Comparison of ENCODE assay signal across 8 cellular contexts in genomic region chr14:89304972-89305703, GRCh38.
DNase-seq lines count a peak whose midpoint lies in the region; ATAC-seq and FAIRE-seq lines count a peak whose summit lies in the region.

No MANE protein-coding gene starts in this region.

- peak overlapping the region; percentile 32 for H3K27ac Mint-ChIP-seq in activated CD8-positive, alpha-beta T cell treated with anti-CD3 and anti-CD28 coated beads, Interleukin-2, amount 10 ng/mL, durations not matched to agents 7 days and 5 days
- peak overlapping the region; percentile 90 for H3K27ac Mint-ChIP-seq in stimulated activated naive CD8-positive, alpha-beta T cell treated with anti-CD3 and anti-CD28 coated beads, Interleukin-15, Interleukin-2, amounts not matched to agents 100 ng/mL and 50 ng/mL, for 24 hours

- ATAC-seq in GM19438 (IDR thresholded peaks at IDR 0.05; ENCODE audit: low read depth, unreplicated experiment) (peak; percentile 34), HG03460 (IDR thresholded peaks at IDR 0.05; ENCODE audit: unreplicated experiment) (peak; percentile 33), left cardiac atrium (peak; percentile 38 to 50)
- peak; percentile 18 for ATAC-seq in activated CD8-positive, alpha-beta T cell treated with anti-CD3 and anti-CD28 coated beads, Interleukin-2, amount 10 ng/mL, durations not matched to agents 7 days and 5 days

- no peak overlapping the region for H3K4me3 Mint-ChIP-seq in activated CD8-positive, alpha-beta T cell treated with anti-CD3 and anti-CD28 coated beads, Interleukin-2, amount 10 ng/mL, durations not matched to agents 7 days and 5 days
- H3K4me3 Mint-ChIP-seq in stimulated activated naive CD8-positive, alpha-beta T cell treated with anti-CD3 and anti-CD28 coated beads, Interleukin-15, Interleukin-2, amounts not matched to agents 100 ng/mL and 50 ng/mL, for 24 hours: peak overlapping the region; percentile 58

- FAIRE-seq in urothelium cell line (lab: Jason Lieb, UNC): no peak

- peaks cover 15% of the 10 kb centered on the region for H3K36me3 Mint-ChIP-seq in activated CD8-positive, alpha-beta T cell treated with anti-CD3 and anti-CD28 coated beads, Interleukin-2, amount 10 ng/mL, durations not matched to agents 7 days and 5 days (ENCODE audit: low read depth)
- H3K36me3 Mint-ChIP-seq in stimulated activated naive CD8-positive, alpha-beta T cell treated with anti-CD3 and anti-CD28 coated beads, Interleukin-15, Interleukin-2, amounts not matched to agents 100 ng/mL and 50 ng/mL, for 24 hours (ENCODE audit: low read depth): peaks cover 29% of the 10 kb centered on the region

- peaks cover 43% of the 10 kb centered on the region for H3K4me1 Mint-ChIP-seq in activated CD8-positive, alpha-beta T cell treated with anti-CD3 and anti-CD28 coated beads, Interleukin-2, amount 10 ng/mL, durations not matched to agents 7 days and 5 days (ENCODE audit: low read depth)
- peaks cover 66% of the 10 kb centered on the region for H3K4me1 Mint-ChIP-seq in stimulated activated naive CD8-positive, alpha-beta T cell treated with anti-CD3 and anti-CD28 coated beads, Interleukin-15, Interleukin-2, amounts not matched to agents 100 ng/mL and 50 ng/mL, for 24 hours (ENCODE audit: low read depth)

- no peaks in the 10 kb centered on the region for H3K9me3 Mint-ChIP-seq in activated CD8-positive, alpha-beta T cell treated with anti-CD3 and anti-CD28 coated beads, Interleukin-2, amount 10 ng/mL, durations not matched to agents 7 days and 5 days (ENCODE audit: insufficient read depth)
- no peaks in the 10 kb centered on the region for H3K9me3 Mint-ChIP-seq in stimulated activated naive CD8-positive, alpha-beta T cell treated with anti-CD3 and anti-CD28 coated beads, Interleukin-15, Interleukin-2, amounts not matched to agents 100 ng/mL and 50 ng/mL, for 24 hours

- DNase-seq in EH (ENCODE audit: low read depth) (peak; percentile 76), left cardiac atrium (peak; percentile 47), occipital lobe (lab: John Stamatoyannopoulos, UW) (no peak), urothelium cell line (ENCODE audit: low spot score) (no peak)
- no peak for DNase-seq in activated CD8-positive, alpha-beta T cell treated with anti-CD3 and anti-CD28 coated beads, Interleukin-2, amount 10 ng/mL, durations not matched to agents 7 days and 5 days

- POLR2A ChIA-PET in activated CD8-positive, alpha-beta T cell treated with anti-CD3 and anti-CD28 coated beads, Interleukin-2, amount 10 ng/mL, durations not matched to agents 7 days and 5 days (lab: Charles Lee): interaction anchor here (0.8 kb wide), 1 partner anchor 114 kb away, joined by 6 read pairs; no protein-coding TSS in a partner anchor

- H3K27me3 Mint-ChIP-seq in activated CD8-positive, alpha-beta T cell treated with anti-CD3 and anti-CD28 coated beads, Interleukin-2, amount 10 ng/mL, durations not matched to agents 7 days and 5 days (ENCODE audit: low read depth): no peaks in the 10 kb centered on the region
- no peaks in the 10 kb centered on the region for H3K27me3 Mint-ChIP-seq in stimulated activated naive CD8-positive, alpha-beta T cell treated with anti-CD3 and anti-CD28 coated beads, Interleukin-15, Interleukin-2, amounts not matched to agents 100 ng/mL and 50 ng/mL, for 24 hours

- CTCF ChIA-PET in activated CD8-positive, alpha-beta T cell treated with anti-CD3 and anti-CD28 coated beads, Interleukin-2, amount 10 ng/mL, durations not matched to agents 7 days and 5 days (lab: Charles Lee): interaction anchor here (1.3 kb wide), 1 partner anchor 128 kb away, joined by 5 read pairs; no protein-coding TSS in a partner anchor

- intact Hi-C loops in left cardiac atrium (cut with DNase I): loop anchor here in 1 of 2 donors (10.0 kb wide), 1 partner anchor 110 kb away; the partner anchor contains the start of gene FOXN3

Comparison
In these comparisons a context has a peak if more than half of its experiments do, and no peak if none do; other contexts are left out.
1. DNase-seq: peak in EH (single experiment) and left cardiac atrium (single experiment); none in activated CD8-positive, alpha-beta T cell treated with anti-CD3 and anti-CD28 coated beads, Interleukin-2, amount 10 ng/mL, durations not matched to agents 7 days and 5 days (single experiment), occipital lobe (single experiment) and urothelium cell line (single experiment).
2. Peak in every context shown above with its lines, with median percentiles within 50 percentile points of each other: ATAC-seq.